Comparison of ENCODE assay signal across 20 cellular contexts in genomic region chr9:79769476-79770275, GRCh38.
DNase-seq lines count a peak whose midpoint lies in the region; ATAC-seq, FAIRE-seq and TF ChIP-seq lines count a peak whose summit lies in the region.
"Had no signal": no experiment of that assay in that cellular context is flagged by ENCODE, and none has a peak within 500 bp of the region (broad histone marks: within the 10 kb centered on the region; RNA-seq: fewer than 3 reads in every experiment).

No MANE protein-coding gene starts in this region.

- intact Hi-C loops in activated CD4-positive, alpha-beta T cell treated with anti-CD3 and anti-CD28 coated beads, Interleukin-2, amount 10 ng/mL, durations not matched to agents 24 days and 14 days (cut with micrococcal nuclease), result no loop called here

- no peak overlapping the region for H3K27ac Mint-ChIP-seq in activated CD4-positive, alpha-beta T cell treated with anti-CD3 and anti-CD28 coated beads, Interleukin-2, amount 10 ng/mL, durations not matched to agents 24 days and 14 days
- H3K27ac Mint-ChIP-seq: B cell; CD4-positive, alpha-beta T cell had no signal

- H3K4me1 ChIP-seq in keratinocyte (ENCODE audit: control insufficient read depth, extremely low read depth, insufficient read depth, low read length), result peaks cover 4% of the 10 kb centered on the region

- H3K36me3 ChIP-seq in keratinocyte (ENCODE audit: control insufficient read depth in 2 of 2, extremely low read depth in 1 of 2, insufficient read depth in 2 of 2, low read length in 2 of 2), result no peaks in the 10 kb centered on the region
- H3K36me3 ChIP-seq: SJSA1 had no signal

- H4K20me1 ChIP-seq in keratinocyte (ENCODE audit: control insufficient read depth, extremely low read depth, insufficient read depth, low read length), result no peaks in the 10 kb centered on the region

- H3K4me3 ChIP-seq in choroid plexus epithelial cell (ENCODE audit: low read depth, low read length) (no peak overlapping the region), keratinocyte (ENCODE audit: control insufficient read depth in 2 of 3, extremely low read depth in 1 of 3, insufficient read depth in 2 of 3, low read depth in 1 of 3, low read length in 3 of 3) (no peak overlapping the region)
- H3K4me3 ChIP-seq: GM12878, SJSA1 had no signal

- H3K27ac ChIP-seq in keratinocyte (ENCODE audit: control insufficient read depth, insufficient read depth, low read length), result no peak overlapping the region
- H3K27ac ChIP-seq: KMS-11, SJSA1 had no signal

- ATAC-seq in GM19328 (IDR thresholded peaks at IDR 0.05; ENCODE audit: unreplicated experiment), result no peak
- ATAC-seq: GM12878 had no signal

- no peaks in the 10 kb centered on the region for H3K27me3 ChIP-seq in keratinocyte (ENCODE audit: control insufficient read depth, extremely low read depth, insufficient read depth, low read length)
- H3K27me3 ChIP-seq: SJSA1 had no signal

- H3K9me1 ChIP-seq in keratinocyte (ENCODE audit: control insufficient read depth, extremely low read depth, insufficient read depth, low read length), result no peaks in the 10 kb centered on the region

- no peaks in the 10 kb centered on the region for H3K9me3 ChIP-seq in keratinocyte (ENCODE audit: control insufficient read depth, low read depth, low read length)
- H3K9me3 ChIP-seq: SJSA1 had no signal

- no peak overlapping the region for H2AFZ ChIP-seq in keratinocyte (ENCODE audit: control insufficient read depth, low read length)

- no peak overlapping the region for H3K4me3 Mint-ChIP-seq in activated CD4-positive, alpha-beta T cell treated with anti-CD3 and anti-CD28 coated beads, Interleukin-2, amount 10 ng/mL, durations not matched to agents 24 days and 14 days
- H3K4me3 Mint-ChIP-seq: B cell; CD4-positive, alpha-beta T cell had no signal

- TF ChIP-seq CTCF in choroid plexus epithelial cell (conservative IDR thresholded peaks at IDR 0.05; ENCODE audit: low read depth, low read length) (peak; percentile 28), keratinocyte (optimal IDR thresholded peaks at IDR 0.05 in 1 of 3, IDR thresholded peaks at IDR 0.05 in 1 of 3, conservative IDR thresholded peaks at IDR 0.05 in 1 of 3; ENCODE audit: extremely low read depth in 1 of 3, insufficient read depth in 2 of 3, low read length in 3 of 3) (peak; percentile 12 to 51 (median 42))

- peaks cover 6% of the 10 kb centered on the region for H3K9me3 Mint-ChIP-seq in activated CD4-positive, alpha-beta T cell treated with anti-CD3 and anti-CD28 coated beads, Interleukin-2, amount 10 ng/mL, durations not matched to agents 24 days and 14 days
- H3K9me3 Mint-ChIP-seq: CD4-positive, alpha-beta T cell had no signal

- no peaks in the 10 kb centered on the region for H3K27me3 Mint-ChIP-seq in activated CD4-positive, alpha-beta T cell treated with anti-CD3 and anti-CD28 coated beads, Interleukin-2, amount 10 ng/mL, durations not matched to agents 24 days and 14 days
- H3K27me3 Mint-ChIP-seq: CD4-positive, alpha-beta T cell had no signal

- H3K9ac ChIP-seq in keratinocyte (ENCODE audit: control insufficient read depth, extremely low read depth, insufficient read depth, low read length), result no peak overlapping the region
- H3K9ac ChIP-seq: KMS-11 had no signal

- no peak for FAIRE-seq in keratinocyte (lab: Jason Lieb, UNC)
- FAIRE-seq: GM12878, GM18507 had no signal

- DNase-seq in NCI-H226 (peak; percentile 87), choroid plexus epithelial cell (ENCODE audit: low read depth) (peak; percentile 18), keratinocyte (ENCODE audit: low read depth, low spot score) (no peak)
- DNase-seq in activated CD4-positive, alpha-beta T cell treated with anti-CD3 and anti-CD28 coated beads for 48 hours, result no peak
- DNase-seq in stimulated activated CD4-positive, alpha-beta T cell treated with anti-CD3 and anti-CD28 coated beads, Interleukin-2, amount 100 ng/mL, for 24 hours, result no peak
- DNase-seq in activated CD4-positive, alpha-beta T cell treated with anti-CD3 and anti-CD28 coated beads, Interleukin-2, amount 10 ng/mL, durations not matched to agents 24 days and 14 days, result no peak
- DNase-seq: CD4-positive, alpha-beta T cell; DMS79 treated with DMSO at 0.1 percent for 48 hours; GDM1; GOT3; NCI-H1436; NCI-H2029 treated with DMSO at 0.1 percent for 48 hours; NCI-H2171 treated with DMSO at 0.1 percent for 48 hours; NCI-H774 had no signal

- no peaks in the 10 kb centered on the region for H3K36me3 Mint-ChIP-seq in activated CD4-positive, alpha-beta T cell treated with anti-CD3 and anti-CD28 coated beads, Interleukin-2, amount 10 ng/mL, durations not matched to agents 24 days and 14 days (ENCODE audit: low read depth)

- no peaks in the 10 kb centered on the region for H3K79me2 ChIP-seq in keratinocyte (ENCODE audit: control insufficient read depth, insufficient read depth, low read length)

- H3K4me2 ChIP-seq in keratinocyte (ENCODE audit: control insufficient read depth, extremely low read depth, insufficient read depth, low read depth, low read length), result no peak overlapping the region
- H3K4me2 ChIP-seq: KMS-11 had no signal

- dilution Hi-C loops in keratinocyte (cut with MboI; ENCODE audit: extremely low pct_ligation_motif_present, low sequenced_read_pairs), result no loop called here

- H3K4me1 Mint-ChIP-seq in activated CD4-positive, alpha-beta T cell treated with anti-CD3 and anti-CD28 coated beads, Interleukin-2, amount 10 ng/mL, durations not matched to agents 24 days and 14 days, result no peaks in the 10 kb centered on the region

Comparison
In these comparisons a context has a peak if more than half of its experiments do, and no peak if none do; other contexts are left out.
1. DNase-seq: peak in NCI-H226 (single experiment) and choroid plexus epithelial cell (single experiment); none in keratinocyte (single experiment), activated CD4-positive, alpha-beta T cell treated with anti-CD3 and anti-CD28 coated beads for 48 hours (single experiment), stimulated activated CD4-positive, alpha-beta T cell treated with anti-CD3 and anti-CD28 coated beads, Interleukin-2, amount 100 ng/mL, for 24 hours (0 of 2) and activated CD4-positive, alpha-beta T cell treated with anti-CD3 and anti-CD28 coated beads, Interleukin-2, amount 10 ng/mL, durations not matched to agents 24 days and 14 days (single experiment).